19 cellular contexts compared by ENCODE assay signal in genomic region chr5:145157841-145158240, GRCh38.
"Had no signal": no experiment of that assay in that cellular context is flagged by ENCODE, and none has a peak within 500 bp of the region (broad histone marks: within the 10 kb centered on the region; RNA-seq: fewer than 3 reads in every experiment).

No MANE protein-coding gene starts in this region.

- ATAC-seq: activated CD4-positive, CD25-positive, alpha-beta regulatory T cell treated with anti-CD3 and anti-CD28 coated beads, Interleukin-2, amount 50 U/mL, for 24 hours; gastroesophageal sphincter; heart right ventricle; sciatic nerve had no signal

- H3K4me3 ChIP-seq: ascending aorta, colonic mucosa, gastroesophageal sphincter, heart right ventricle, lung, pancreas, stomach, thoracic aorta had no signal

- H3K4me3 Mint-ChIP-seq: neural crest cell had no signal

- H3K9me3 ChIP-seq: ascending aorta, colonic mucosa, gastroesophageal sphincter, pancreas, stomach, thoracic aorta had no signal

- H3K4me1 ChIP-seq: ascending aorta, colonic mucosa, gastroesophageal sphincter, heart right ventricle, stomach had no signal

- DNase-seq: activated naive CD4-positive, alpha-beta T cell treated with Interleukin-2 at 50 U/mL for 16 hours; activated T-cell treated with anti-CD3 and anti-CD28 coated beads for 4 hours; caudate nucleus; colonic mucosa; effector CD4-positive, alpha-beta T cell; heart right ventricle; islet precursor cell; midbrain; pancreas; stimulated activated CD4-positive, alpha-beta T cell treated with anti-CD3 and anti-CD28 coated beads, Interleukin-1b, Interleukin-23, amount 100 ng/mL, for 48 hours; stomach; T1000 had no signal

- H3K36me3 ChIP-seq: ascending aorta, colonic mucosa, gastroesophageal sphincter, heart right ventricle, pancreas, stomach, thoracic aorta had no signal

- H3K27ac ChIP-seq: ascending aorta, colonic mucosa, gastroesophageal sphincter, heart right ventricle, pancreas, stomach, thoracic aorta had no signal

- H3K27me3 ChIP-seq: ascending aorta, colonic mucosa, gastroesophageal sphincter, heart right ventricle, pancreas, stomach had no signal
